ENCODE assay signal across 8 cellular contexts in the genomic region with DNA sequence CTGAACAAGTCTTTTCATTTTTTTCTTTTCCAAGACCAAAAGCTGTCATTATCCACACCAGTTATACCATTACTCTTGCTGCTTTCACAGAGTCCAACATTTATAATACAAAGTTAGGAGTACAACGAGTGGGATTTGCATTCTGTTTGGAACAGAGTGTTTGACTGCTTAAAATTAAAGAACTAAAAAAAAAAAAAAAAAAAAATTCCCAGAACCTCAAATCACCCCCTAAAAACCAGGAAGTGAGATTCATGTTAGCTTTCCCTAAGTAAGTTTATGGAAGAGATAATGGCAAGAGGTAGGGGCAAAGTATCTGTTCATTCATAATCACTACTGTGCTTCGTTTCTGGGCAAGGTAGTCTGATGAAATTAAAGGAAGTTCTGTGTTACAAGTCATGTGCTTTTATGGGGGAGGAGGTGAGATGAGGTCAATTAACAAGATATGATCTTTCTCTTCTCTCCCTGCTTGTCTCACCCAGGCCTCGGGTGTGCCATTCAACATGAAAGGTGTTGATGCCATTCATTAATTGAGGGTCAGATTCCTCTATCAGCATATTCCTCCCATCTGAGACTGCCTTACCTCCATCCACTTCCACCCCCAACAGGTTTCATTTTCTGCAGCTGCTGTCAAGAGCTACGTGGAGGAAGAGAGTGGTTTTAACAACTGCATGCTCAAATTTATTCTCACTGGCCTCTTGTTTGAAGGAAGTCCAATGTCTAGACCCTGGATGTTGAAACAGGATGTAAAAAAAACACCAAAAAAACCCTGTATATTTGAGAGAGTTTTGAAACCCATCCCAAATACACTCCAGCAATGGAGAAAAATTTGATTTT.
A peak's percentile ranks its signal among the peaks of the same experiment; 100 is the strongest.
DNase-seq lines count a peak whose midpoint lies in the region; ATAC-seq and TF ChIP-seq lines count a peak whose summit lies in the region.

No MANE protein-coding gene starts in this region.

- H3K36me3 ChIP-seq in tibial artery: no peaks in the 10 kb centered on the region

- H3K9me3 Mint-ChIP-seq in stimulated activated naive B cell treated with anti-CD40 and anti-IgM and Interleukin-4, amounts not matched to agents 10 μg/mL and 1 μg/mL and 100 μg/mL, for 72 hours: peaks cover 0 to 3% of the 10 kb centered on the region in 2 donors

- H3K4me3 ChIP-seq in cardiac fibroblast (replicated peaks in 1 of 2; ENCODE audit: low read depth in 2 of 2, low read length in 2 of 2): no peak overlapping the region
- H3K4me3 ChIP-seq in tibial artery: no peak overlapping the region

- peaks cover 15 to 39% of the 10 kb centered on the region in 2 donors for H3K36me3 Mint-ChIP-seq in stimulated activated naive B cell treated with anti-CD40 and anti-IgM and Interleukin-4, amounts not matched to agents 10 μg/mL and 1 μg/mL and 100 μg/mL, for 72 hours

- H3K27ac Mint-ChIP-seq in stimulated activated naive B cell treated with anti-CD40 and anti-IgM and Interleukin-4, amounts not matched to agents 10 μg/mL and 1 μg/mL and 100 μg/mL, for 72 hours: peak overlapping the region; percentile 93

- H3K27me3 Mint-ChIP-seq in stimulated activated naive B cell treated with anti-CD40 and anti-IgM and Interleukin-4, amounts not matched to agents 10 μg/mL and 1 μg/mL and 100 μg/mL, for 72 hours: no peaks in the 10 kb centered on the region

- intact Hi-C loops in tibial artery (cut with DNase I; ENCODE audit: low total_unique reads): no loop called here

- no peaks in the 10 kb centered on the region for H3K27me3 ChIP-seq in tibial artery

- no peak overlapping the region for H3K27ac ChIP-seq in tibial artery

- peak overlapping the region; percentile 63 to 67 for H3K4me3 Mint-ChIP-seq in stimulated activated naive B cell treated with anti-CD40 and anti-IgM and Interleukin-4, amounts not matched to agents 10 μg/mL and 1 μg/mL and 100 μg/mL, for 72 hours

- peaks cover 47 to 90% of the 10 kb centered on the region in 2 donors for H3K4me1 Mint-ChIP-seq in stimulated activated naive B cell treated with anti-CD40 and anti-IgM and Interleukin-4, amounts not matched to agents 10 μg/mL and 1 μg/mL and 100 μg/mL, for 72 hours

- TF ChIP-seq CTCF in cardiac fibroblast (IDR thresholded peaks at IDR 0.05; ENCODE audit: low read depth, low read length): no peak
- no peak for TF ChIP-seq CTCF in tibial artery (IDR thresholded peaks at IDR 0.05)

- H3K9me3 ChIP-seq in tibial artery: no peaks in the 10 kb centered on the region

- H3K4me1 ChIP-seq in tibial artery: peaks cover 0 to 5% (median 0%) of the 10 kb centered on the region in 4 donors

- peak; percentile 74 for ATAC-seq in HG02870 (IDR thresholded peaks at IDR 0.05; ENCODE audit: unreplicated experiment)
- peak; percentile 76 to 83 for ATAC-seq in stimulated activated naive B cell treated with anti-CD40 and anti-IgM and Interleukin-4, amounts not matched to agents 10 μg/mL and 1 μg/mL and 100 μg/mL, for 72 hours (replicated peaks)

- peak; percentile 4 for DNase-seq in activated naive CD4-positive, alpha-beta T cell treated with Interleukin-2 at 50 U/mL for 16 hours
- DNase-seq in activated naive CD4-positive, alpha-beta T cell (lab: John Stamatoyannopoulos, UW): no peak
- DNase-seq in NCI-H69 (lab: John Stamatoyannopoulos, UW) (peak; percentile 85), cardiac fibroblast (ENCODE audit: low read depth in 2 of 2) (peak; percentile 46 to 62), AG20443 (ENCODE audit: low spot score) (no peak), tibial artery (no peak)
- peak; percentile 22 for DNase-seq in stimulated activated naive B cell treated with anti-CD40 and anti-IgM and Interleukin-4, amounts not matched to agents 10 μg/mL and 1 μg/mL and 100 μg/mL, for 72 hours

Comparison
In these comparisons a context has a peak if more than half of its experiments do, and no peak if none do; other contexts are left out.
1. DNase-seq: peak in activated naive CD4-positive, alpha-beta T cell treated with Interleukin-2 at 50 U/mL for 16 hours (single experiment), NCI-H69 (single experiment), cardiac fibroblast (2 of 2) and stimulated activated naive B cell treated with anti-CD40 and anti-IgM and Interleukin-4, amounts not matched to agents 10 μg/mL and 1 μg/mL and 100 μg/mL, for 72 hours (single experiment); none in activated naive CD4-positive, alpha-beta T cell (0 of 4), AG20443 (single experiment) and tibial artery (0 of 2).